2 cellular contexts compared by ENCODE assay signal in genomic region chr10:23241779-23242178, GRCh38. TPM values are rescaled to one million over a fixed set of nuclear protein-coding genes. Genes with fewer than 3 reads are reported as not detected.
"Had no signal": no experiment of that assay in that cellular context is flagged by ENCODE, and none has a peak within 500 bp of the region (broad histone marks: within the 10 kb centered on the region; RNA-seq: fewer than 3 reads in every experiment).

No MANE protein-coding gene starts in this region.

RNA-seq across cellular contexts. Expression of gene PTF1A, which starts 49.7 kb away (rescaled TPM):
- total RNA-seq: G401, GM12878 had no signal
- polyA plus RNA-seq: GM12878 had no signal
